12 cellular contexts compared by ENCODE assay signal in genomic region chr11:134725939-134726639, GRCh38.
A peak's percentile ranks its signal among the peaks of the same experiment; 100 is the strongest.
DNase-seq lines count a peak whose midpoint lies in the region; ATAC-seq and TF ChIP-seq lines count a peak whose summit lies in the region.
"Had no signal": no experiment of that assay in that cellular context is flagged by ENCODE, and none has a peak within 500 bp of the region (broad histone marks: within the 10 kb centered on the region; RNA-seq: fewer than 3 reads in every experiment).

No MANE protein-coding gene starts in this region.

- no peaks in the 10 kb centered on the region for H4K20me1 ChIP-seq in Loucy (ENCODE audit: insufficient read depth, low read length, poor library complexity, severe bottlenecking)

- TF ChIP-seq CTCF in Loucy (conservative IDR thresholded peaks at IDR 0.05; ENCODE audit: low read length), result peak; percentile 29
- peak in 5 of 6 experiments; percentile 12 to 64 (median 47) for TF ChIP-seq CTCF in esophagus squamous epithelium (IDR thresholded peaks at IDR 0.05)
- peak; percentile 70 for TF ChIP-seq CTCF in progenitor cell of endocrine pancreas (IDR thresholded peaks at IDR 0.05; ENCODE audit: unreplicated experiment)

- no peak overlapping the region for H3K9ac ChIP-seq in Loucy (ENCODE audit: low read depth, low read length, poor library complexity, severe bottlenecking)

- H3F3A ChIP-seq in Loucy (ENCODE audit: low read depth), result no peaks in the 10 kb centered on the region

- H3K9me3 Mint-ChIP-seq in progenitor cell of endocrine pancreas (ENCODE audit: low read depth), result no peaks in the 10 kb centered on the region
- peaks cover 0 to 5% (median 0%) of the 10 kb centered on the region in 11 donors for H3K9me3 Mint-ChIP-seq in naive thymus-derived CD4-positive, alpha-beta T cell

- no peak overlapping the region for H3K4me3 ChIP-seq in Loucy (ENCODE audit: low read length, poor library complexity, severe bottlenecking)
- no peak overlapping the region for H3K4me3 ChIP-seq in esophagus squamous epithelium
- H3K4me3 ChIP-seq in naive thymus-derived CD4-positive, alpha-beta T cell (ENCODE audit: low read length), result no peak overlapping the region
- H3K4me3 ChIP-seq: ovary, suprapubic skin had no signal

- CTCF ChIA-PET in naive thymus-derived CD4-positive, alpha-beta T cell (lab: Charles Lee), result no interaction called here

- H3K9me3 ChIP-seq in Loucy (ENCODE audit: insufficient read depth, low read depth, low read length) (peaks cover 3% of the 10 kb centered on the region; the same call in 1 of the 2 replicates), esophagus squamous epithelium (no peaks in the 10 kb centered on the region)
- H3K9me3 ChIP-seq in naive thymus-derived CD4-positive, alpha-beta T cell (ENCODE audit: control insufficient read depth in 2 of 3, low read length in 3 of 3), result no peaks in the 10 kb centered on the region
- H3K9me3 ChIP-seq: ovary, suprapubic skin had no signal

- no peaks in the 10 kb centered on the region for H3K9me2 ChIP-seq in Loucy (replicated peaks; ENCODE audit: low read depth, low read length)

- DNase-seq in Daoy (ENCODE audit: low read depth), result peak; percentile 17
- DNase-seq in esophagus squamous epithelium (lab: John Stamatoyannopoulos, UW), result no peak
- peak; percentile 41 for DNase-seq in progenitor cell of endocrine pancreas (ENCODE audit: low spot score, unreplicated experiment)
- DNase-seq in NCI-H510A treated with DMSO at 0.1 percent for 48 hours (lab: John Stamatoyannopoulos, UW), result no peak
- no peak for DNase-seq in naive thymus-derived CD4-positive, alpha-beta T cell
- no peak for DNase-seq in activated gamma-delta T cell (lab: John Stamatoyannopoulos, UW)
- DNase-seq: KBM-7, ovary, T1000 had no signal

- no peak overlapping the region for H3K27ac ChIP-seq in esophagus squamous epithelium
- no peak overlapping the region for H3K27ac ChIP-seq in naive thymus-derived CD4-positive, alpha-beta T cell (ENCODE audit: low read depth, low read length)
- H3K27ac ChIP-seq: ovary, suprapubic skin had no signal

- H3K27me3 Mint-ChIP-seq in progenitor cell of endocrine pancreas, result peaks cover 54% of the 10 kb centered on the region
- peaks cover 8 to 52% (median 28%) of the 10 kb centered on the region in 5 donors for H3K27me3 Mint-ChIP-seq in naive thymus-derived CD4-positive, alpha-beta T cell

- no peak overlapping the region for H2AFZ ChIP-seq in Loucy (ENCODE audit: low read length)

- no peak for TF ChIP-seq POLR2A in esophagus squamous epithelium (IDR thresholded peaks at IDR 0.05)

- no peaks in the 10 kb centered on the region for H3K36me3 Mint-ChIP-seq in progenitor cell of endocrine pancreas (ENCODE audit: insufficient read depth)
- no peaks in the 10 kb centered on the region for H3K36me3 Mint-ChIP-seq in naive thymus-derived CD4-positive, alpha-beta T cell

- H3K27ac Mint-ChIP-seq in progenitor cell of endocrine pancreas, result no peak overlapping the region
- no peak overlapping the region for H3K27ac Mint-ChIP-seq in naive thymus-derived CD4-positive, alpha-beta T cell

- H3K4me3 Mint-ChIP-seq in progenitor cell of endocrine pancreas (ENCODE audit: low read depth), result no peak overlapping the region
- no peak overlapping the region for H3K4me3 Mint-ChIP-seq in naive thymus-derived CD4-positive, alpha-beta T cell

- no peaks in the 10 kb centered on the region for H3K27me3 ChIP-seq in Loucy (ENCODE audit: insufficient read depth, low read length, poor library complexity, severe bottlenecking)
- peaks cover 0 to 32% (median 0%) of the 10 kb centered on the region in 4 donors for H3K27me3 ChIP-seq in esophagus squamous epithelium
- no peaks in the 10 kb centered on the region for H3K27me3 ChIP-seq in naive thymus-derived CD4-positive, alpha-beta T cell (ENCODE audit: control insufficient read depth in 2 of 2, insufficient read depth in 2 of 2, low read length in 2 of 2)
- H3K27me3 ChIP-seq: ovary had no signal

- no peak for ATAC-seq in GM19328 (IDR thresholded peaks at IDR 0.05; ENCODE audit: unreplicated experiment)
- no peak for ATAC-seq in naive thymus-derived CD4-positive, alpha-beta T cell

- intact Hi-C loops in esophagus squamous epithelium (cut with DNase I), result no loop called here
- intact Hi-C loops in naive thymus-derived CD4-positive, alpha-beta T cell (cut with micrococcal nuclease), result no loop called here

- no peaks in the 10 kb centered on the region for H3K36me3 ChIP-seq in Loucy (ENCODE audit: insufficient read depth, low read length)
- no peaks in the 10 kb centered on the region for H3K36me3 ChIP-seq in esophagus squamous epithelium
- H3K36me3 ChIP-seq in naive thymus-derived CD4-positive, alpha-beta T cell (ENCODE audit: control insufficient read depth in 2 of 3, insufficient read depth in 3 of 3, low read length in 3 of 3), result no peaks in the 10 kb centered on the region
- H3K36me3 ChIP-seq: ovary, suprapubic skin had no signal

- H3K4me1 Mint-ChIP-seq in progenitor cell of endocrine pancreas (ENCODE audit: low read depth), result peaks cover 2% of the 10 kb centered on the region
- H3K4me1 Mint-ChIP-seq in naive thymus-derived CD4-positive, alpha-beta T cell, result peaks cover 0 to 1% (median 0%) of the 10 kb centered on the region in 7 donors

- POLR2A ChIA-PET in naive thymus-derived CD4-positive, alpha-beta T cell (lab: Charles Lee), result no interaction called here

- no peaks in the 10 kb centered on the region for H3K79me2 ChIP-seq in Loucy (ENCODE audit: insufficient read depth, low read length)

- 42 to 67% methylated on average over 11 to 17 of the region's 18 CpGs for WGBS in esophagus squamous epithelium, 2 donors

- no peak overlapping the region for H3K4me2 ChIP-seq in Loucy (ENCODE audit: low read depth, low read length, poor library complexity, severe bottlenecking)

- H3K4me1 ChIP-seq in Loucy (ENCODE audit: insufficient read depth, low read length, poor library complexity, severe bottlenecking) (no peaks in the 10 kb centered on the region), esophagus squamous epithelium (no peaks in the 10 kb centered on the region)
- no peaks in the 10 kb centered on the region for H3K4me1 ChIP-seq in naive thymus-derived CD4-positive, alpha-beta T cell (ENCODE audit: control insufficient read depth in 2 of 2, insufficient read depth in 2 of 2, low read length in 2 of 2)

Comparison
In these comparisons a context has a peak if more than half of its experiments do, and no peak if none do; other contexts are left out.
1. DNase-seq: peak in Daoy (single experiment) and progenitor cell of endocrine pancreas (single experiment); none in esophagus squamous epithelium (single experiment), NCI-H510A treated with DMSO at 0.1 percent for 48 hours (single experiment), naive thymus-derived CD4-positive, alpha-beta T cell (0 of 9) and activated gamma-delta T cell (single experiment).
2. Peak in every context shown above with its lines, with median percentiles within 50 percentile points of each other: CTCF ChIP-seq.